8 cellular contexts compared by ENCODE assay signal in the genomic region with DNA sequence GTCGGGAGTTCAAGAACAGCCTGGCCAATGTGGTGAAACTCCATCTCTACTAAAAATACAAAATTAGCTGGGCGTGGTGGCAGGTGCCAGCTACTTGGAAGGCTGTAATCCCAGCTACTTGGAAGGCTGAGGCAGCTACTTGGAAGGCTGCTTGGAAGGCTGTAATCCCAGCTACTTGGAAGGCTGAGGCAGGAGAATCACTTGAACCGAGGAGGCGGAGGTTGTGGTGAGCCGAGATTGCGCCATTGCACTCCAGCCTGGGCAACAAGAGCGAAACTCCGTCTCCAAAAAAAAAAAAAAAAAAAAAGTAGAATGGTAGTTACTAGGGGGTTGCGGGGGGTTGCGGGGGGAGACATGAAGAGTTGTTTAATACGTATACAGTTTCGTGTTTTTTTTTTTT. TPM values are rescaled to one million over a fixed set of nuclear protein-coding genes. Genes with fewer than 3 reads are reported as not detected.
"Had no signal": no experiment of that assay in that cellular context is flagged by ENCODE, and none has a peak within 500 bp of the region (broad histone marks: within the 10 kb centered on the region; RNA-seq: fewer than 3 reads in every experiment).

No MANE protein-coding gene starts in this region.

RNA-seq across cellular contexts. Expression of gene TLDC2, which starts 56.1 kb away (rescaled TPM):
- total RNA-seq: cardiac muscle cell; foreskin keratinocyte; mammary epithelial cell; myocyte; osteocyte; Right ventricle myocardium inferior; SK-MEL-5; T-helper 2 cell treated with Interferon-gamma antibody and Interleukin-4, amounts not matched to agents 100 ng/mL and 5 ng/mL, for 36 hours had no signal
- polyA plus RNA-seq: cardiac muscle cell, mammary epithelial cell had no signal
